10 cellular contexts compared by ENCODE assay signal in genomic region chr19:54965055-54965454, GRCh38. TPM values are rescaled to one million over a fixed set of nuclear protein-coding genes. Genes with fewer than 3 reads are reported as not detected.
"Had no signal": no experiment of that assay in that cellular context is flagged by ENCODE, and none has a peak within 500 bp of the region (broad histone marks: within the 10 kb centered on the region; RNA-seq: fewer than 3 reads in every experiment).

No MANE protein-coding gene starts in this region.

RNA-seq across cellular contexts. Expression of gene NLRP2, which starts 1.1 kb away (rescaled TPM):
- total RNA-seq: HepG2, SJCRH30 had no signal
- polyA plus RNA-seq: HepG2 had no signal

RNA-seq across cellular contexts. Expression of gene NLRP7, which starts 17.7 kb away (rescaled TPM):
- total RNA-seq: activated CD8-positive, alpha-beta T cell treated with anti-CD3 and anti-CD28 coated beads, Interleukin-2, amount 10 ng/mL, durations not matched to agents 7 days and 5 days; activated naive CD4-positive, alpha-beta T cell treated with anti-CD3 and anti-CD28 coated beads, Interleukin-2, amount 50 U/mL, for 72 hours; activated T-helper 1 cell treated with anti-CD3 and anti-CD28 coated beads, Interleukin-12 subunit alpha, Interleukin-12 subunit beta, Interleukin-2, Interleukin-4 antibody, amounts not matched to agents 30 ng/mL and 10 ng/mL and 1 ng/mL, durations not matched to agents 14 hours and 24 hours and 36 hours; astrocyte; HepG2; Right ventricle myocardium superior had no signal
- polyA plus RNA-seq: HepG2, SK-N-SH had no signal

RNA-seq across cellular contexts. Expression of gene NCR1, which starts 59.1 kb away (rescaled TPM):
- total RNA-seq: activated T-helper 1 cell treated with anti-CD3 and anti-CD28 coated beads, Interleukin-12 subunit alpha, Interleukin-12 subunit beta, Interleukin-2, Interleukin-4 antibody, amounts not matched to agents 30 ng/mL and 10 ng/mL and 1 ng/mL, durations not matched to agents 14 hours and 24 hours and 36 hours; astrocyte; cardiac muscle cell; HepG2; Right ventricle myocardium superior; SJCRH30; T-helper 1 cell treated with Interleukin-12 subunit alpha and Interleukin-12 subunit beta and Interleukin-4 antibody, amounts not matched to agents 30 ng/mL and 1 ng/mL, for 36 hours had no signal
- polyA plus RNA-seq: cardiac muscle cell, HepG2, SK-N-SH had no signal
